In genomic region chr13:30569901-30570576, GRCh38 we compare ENCODE assay signal across 8 cellular contexts. TPM values are rescaled to one million over a fixed set of nuclear protein-coding genes. Genes with fewer than 3 reads are reported as not detected.
DNase-seq lines count a peak whose midpoint lies in the region; ATAC-seq and TF ChIP-seq lines count a peak whose summit lies in the region.
"Had no signal": no experiment of that assay in that cellular context is flagged by ENCODE, and none has a peak within 500 bp of the region (broad histone marks: within the 10 kb centered on the region; RNA-seq: fewer than 3 reads in every experiment).

No MANE protein-coding gene starts in this region.

- no peaks in the 10 kb centered on the region for H3K36me3 Mint-ChIP-seq in activated T-cell treated with anti-CD3 and anti-CD28 coated beads, Interleukin-2, amount 50 U/mL, for 72 hours (ENCODE audit: insufficient read depth in 2 of 2)
- no peaks in the 10 kb centered on the region for H3K36me3 Mint-ChIP-seq in neural progenitor cell

- H3K27me3 ChIP-seq in hepatocyte (no peaks in the 10 kb centered on the region), neural progenitor cell (no peaks in the 10 kb centered on the region)
- H3K27me3 ChIP-seq: upper lobe of left lung had no signal

- no peaks in the 10 kb centered on the region for H3K27me3 Mint-ChIP-seq in activated T-cell treated with anti-CD3 and anti-CD28 coated beads, Interleukin-2, amount 50 U/mL, for 72 hours (ENCODE audit: low read depth)
- H3K27me3 Mint-ChIP-seq in neural progenitor cell (ENCODE audit: insufficient read depth, low read depth) = no peaks in the 10 kb centered on the region

- no peaks in the 10 kb centered on the region for H3K36me3 ChIP-seq in hepatocyte (replicated peaks; ENCODE audit: insufficient read depth, low read depth)
- H3K36me3 ChIP-seq in neural progenitor cell = no peaks in the 10 kb centered on the region
- H3K36me3 ChIP-seq: upper lobe of left lung had no signal

- DNase-seq in HS-27A (ENCODE audit: low read depth) (peak; percentile 39), hepatocyte (ENCODE audit: low spot score) (peak; percentile 79), substantia nigra (lab: John Stamatoyannopoulos, UW) (peak in 4 of 49 donors; percentile 9 to 22 (median 14)), NCI-H1092 treated with DMSO at 0.1 percent for 48 hours (lab: John Stamatoyannopoulos, UW) (no peak), neural progenitor cell (ENCODE audit: low spot score) (no peak), RPMI8226 (no peak)
- DNase-seq in activated T-cell treated with anti-CD3 and anti-CD28 coated beads, Interleukin-2, amount 50 U/mL, for 72 hours = peak in 1 of 2 donors; percentile 9
- DNase-seq: upper lobe of left lung had no signal

- peak; percentile 69 to 74 for ATAC-seq in activated T-cell treated with anti-CD3 and anti-CD28 coated beads, Interleukin-2, amount 50 U/mL, for 72 hours (replicated peaks in 1 of 2)

- peak overlapping the region; percentile 20 for H3K27ac ChIP-seq in hepatocyte
- H3K27ac ChIP-seq in substantia nigra (ENCODE audit: low read depth, low read length, poor library complexity, severe bottlenecking) = peak overlapping the region; percentile 30
- H3K27ac ChIP-seq in neural progenitor cell = no peak overlapping the region
- H3K27ac ChIP-seq: upper lobe of left lung had no signal

- H3K4me3 ChIP-seq in hepatocyte = no peak overlapping the region
- H3K4me3 ChIP-seq in neural progenitor cell = no peak overlapping the region
- H3K4me3 ChIP-seq: upper lobe of left lung had no signal

- no peaks in the 10 kb centered on the region for H3K9me3 Mint-ChIP-seq in activated T-cell treated with anti-CD3 and anti-CD28 coated beads, Interleukin-2, amount 50 U/mL, for 72 hours
- no peaks in the 10 kb centered on the region for H3K9me3 Mint-ChIP-seq in neural progenitor cell

- no peaks in the 10 kb centered on the region for H3F3A ChIP-seq in neural progenitor cell (ENCODE audit: low read depth)

- 49% methylated on average over 8 of the region's 8 CpGs for WGBS in hepatocyte (ENCODE audit: low lambda C conversion rate, missing lambda C conversion rate)

- peaks cover 41% of the 10 kb centered on the region for H3K4me1 Mint-ChIP-seq in activated T-cell treated with anti-CD3 and anti-CD28 coated beads, Interleukin-2, amount 50 U/mL, for 72 hours (ENCODE audit: low read depth)
- peaks cover 19% of the 10 kb centered on the region for H3K4me1 Mint-ChIP-seq in neural progenitor cell

- H4K20me1 ChIP-seq in hepatocyte (ENCODE audit: insufficient read depth, poor library complexity, severe bottlenecking) (no peaks in the 10 kb centered on the region), neural progenitor cell (ENCODE audit: low read depth) (no peaks in the 10 kb centered on the region)

- peak overlapping the region; percentile 29 for H3K27ac Mint-ChIP-seq in activated T-cell treated with anti-CD3 and anti-CD28 coated beads, Interleukin-2, amount 50 U/mL, for 72 hours
- no peak overlapping the region for H3K27ac Mint-ChIP-seq in neural progenitor cell

- H3K4me1 ChIP-seq in hepatocyte (ENCODE audit: insufficient read depth) (no peaks in the 10 kb centered on the region), neural progenitor cell (no peaks in the 10 kb centered on the region)

- H3K9me2 ChIP-seq in hepatocyte (replicated peaks; ENCODE audit: insufficient read depth) = no peaks in the 10 kb centered on the region

- H3K4me2 ChIP-seq in hepatocyte = peak overlapping the region; percentile 36
- no peak overlapping the region for H3K4me2 ChIP-seq in neural progenitor cell

- peak overlapping the region in 1 of 2 donors; percentile 61 for H3K4me3 Mint-ChIP-seq in activated T-cell treated with anti-CD3 and anti-CD28 coated beads, Interleukin-2, amount 50 U/mL, for 72 hours
- H3K4me3 Mint-ChIP-seq in neural progenitor cell = no peak overlapping the region

- H3K9me3 ChIP-seq in hepatocyte (ENCODE audit: low read depth) (no peaks in the 10 kb centered on the region), neural progenitor cell (ENCODE audit: low read depth) (no peaks in the 10 kb centered on the region)
- H3K9me3 ChIP-seq: upper lobe of left lung had no signal

- no peak overlapping the region for H3K9ac ChIP-seq in neural progenitor cell

- H3K79me2 ChIP-seq in hepatocyte = no peaks in the 10 kb centered on the region
- H3K79me2 ChIP-seq in neural progenitor cell (ENCODE audit: low read depth) = no peaks in the 10 kb centered on the region

- H2AFZ ChIP-seq in hepatocyte = no peak overlapping the region
- no peak overlapping the region for H2AFZ ChIP-seq in neural progenitor cell (replicated peaks)

- TF ChIP-seq CTCF in hepatocyte (IDR thresholded peaks at IDR 0.05; ENCODE audit: poor library complexity) (no peak), neural progenitor cell (IDR thresholded peaks at IDR 0.05) (no peak)

RNA-seq across cellular contexts. Expression of gene USPL1, which starts 47.7 kb away (rescaled TPM):
- total RNA-seq in activated T-cell treated with anti-CD3 and anti-CD28 coated beads, Interleukin-2, amount 50 U/mL, for 72 hours = 10 to 100 TPM; 17.8 to 18.2 TPM
- total RNA-seq in hepatocyte (22.0 and 26.4 TPM in 2 replicates), neural progenitor cell (ENCODE audit: low replicate concordance) (36.2 and 42.5 TPM in 2 replicates)
- 9.5 and 9.7 TPM in 2 replicates for polyA plus RNA-seq in hepatocyte

Comparison
In these comparisons a context has a peak if more than half of its experiments do, and no peak if none do; other contexts are left out.
1. DNase-seq: peak in HS-27A (single experiment) and hepatocyte (single experiment); none in NCI-H1092 treated with DMSO at 0.1 percent for 48 hours (single experiment), neural progenitor cell (single experiment) and RPMI8226 (single experiment).